ENCODE assay signal across 11 cellular contexts in genomic region chr2:88838165-88838635, GRCh38.
DNase-seq lines count a peak whose midpoint lies in the region; ATAC-seq and TF ChIP-seq lines count a peak whose summit lies in the region.
"Had no signal": no experiment of that assay in that cellular context is flagged by ENCODE, and none has a peak within 500 bp of the region (broad histone marks: within the 10 kb centered on the region; RNA-seq: fewer than 3 reads in every experiment).

No MANE protein-coding gene starts in this region.

- no peaks in the 10 kb centered on the region for H3K27me3 Mint-ChIP-seq in nephron progenitor cell (ENCODE audit: low read depth, poor library complexity)

- no peak overlapping the region for H3K27ac Mint-ChIP-seq in nephron progenitor cell

- peak; percentile 74 for ATAC-seq in GM19351 (IDR thresholded peaks at IDR 0.05; ENCODE audit: unreplicated experiment)
- ATAC-seq in HG02884 (IDR thresholded peaks at IDR 0.05; ENCODE audit: unreplicated experiment): peak; percentile 78
- ATAC-seq: K562 had no signal

- H3K9me3 Mint-ChIP-seq in nephron progenitor cell: peaks cover 65% of the 10 kb centered on the region

- H3K36me3 Mint-ChIP-seq in nephron progenitor cell (ENCODE audit: low read depth): no peaks in the 10 kb centered on the region

- POLR2A ChIA-PET in GM10248 (lab: Yijun Ruan, JAX): interaction anchor here (0.9 to 2.2 kb wide), 4 partner anchors 11 to 21 kb away, joined by 4 to 15 read pairs (median 8); no protein-coding TSS in a partner anchor

- no peaks in the 10 kb centered on the region for H3K4me1 Mint-ChIP-seq in nephron progenitor cell

- CTCF ChIA-PET in GM10248 (lab: Yijun Ruan, JAX): interaction anchor here (18.4 kb wide), 1 partner anchor 16 kb away, joined by 460 read pairs; no protein-coding TSS in a partner anchor

- TF ChIP-seq CTCF in GM10248 (IDR thresholded peaks at IDR 0.05; ENCODE audit: control extremely low read depth, extremely low read depth, low read depth, missing control alignments) (no peak), nephron progenitor cell (IDR thresholded peaks at IDR 0.05) (no peak)

- DNase-seq in GM10248 (ENCODE audit: extremely low spot score): peak; percentile 21
- DNase-seq in MV-4-11 (lab: John Stamatoyannopoulos, UW): peak; percentile 27
- no peak for DNase-seq in activated gamma-delta T cell (lab: John Stamatoyannopoulos, UW)
- no peak for DNase-seq in NCI-H524 (lab: John Stamatoyannopoulos, UW)
- no peak for DNase-seq in stimulated activated CD4-positive, alpha-beta T cell treated with anti-CD3 and anti-CD28 coated beads, Interleukin-2, amount 100 ng/mL, for 48 hours
- DNase-seq in nephron progenitor cell: no peak
- DNase-seq: BE2C, nucleus accumbens had no signal

- no peak overlapping the region for H3K4me3 Mint-ChIP-seq in nephron progenitor cell

Comparison
In these comparisons a context has a peak if more than half of its experiments do, and no peak if none do; other contexts are left out.
1. DNase-seq: peak in GM10248 (single experiment) and MV-4-11 (single experiment); none in activated gamma-delta T cell (single experiment), NCI-H524 (0 of 2), stimulated activated CD4-positive, alpha-beta T cell treated with anti-CD3 and anti-CD28 coated beads, Interleukin-2, amount 100 ng/mL, for 48 hours (0 of 2) and nephron progenitor cell (single experiment).